ENCODE assay signal across 15 cellular contexts in genomic region chr21:17796037-17796403, GRCh38. TPM values are rescaled to one million over a fixed set of nuclear protein-coding genes. Genes with fewer than 3 reads are reported as not detected.
DNase-seq lines count a peak whose midpoint lies in the region; ATAC-seq and TF ChIP-seq lines count a peak whose summit lies in the region.
"Had no signal": no experiment of that assay in that cellular context is flagged by ENCODE, and none has a peak within 500 bp of the region (broad histone marks: within the 10 kb centered on the region; RNA-seq: fewer than 3 reads in every experiment).

No MANE protein-coding gene starts in this region.

- H3K27ac ChIP-seq in fibroblast of lung (ENCODE audit: insufficient read depth, low read length) (no peak overlapping the region), psoas muscle (no peak overlapping the region)
- H3K27ac ChIP-seq: body of pancreas, WERI-Rb-1 had no signal

- CTCF ChIA-PET in activated naive CD4-positive, alpha-beta T cell treated with anti-CD3 and anti-CD28 coated beads for 36 hours (lab: Charles Lee) = interaction anchor here (0.8 to 3.4 kb wide), 3 partner anchors 12 to 107 kb away, joined by 3 to 30 read pairs (median 3); no protein-coding TSS in a partner anchor

- H3K4me2 ChIP-seq in fibroblast of lung (ENCODE audit: extremely low read depth, insufficient read depth, low read length) = peak overlapping the region; percentile 18

- H3K4me3 Mint-ChIP-seq in activated naive CD4-positive, alpha-beta T cell treated with anti-CD3 and anti-CD28 coated beads for 36 hours = no peak overlapping the region
- H3K4me3 Mint-ChIP-seq in T-helper 2 cell treated with Interferon-gamma antibody and Interleukin-4, amounts not matched to agents 5 μg/mL and 100 μg/mL, for 36 hours = peak overlapping the region; percentile 32
- H3K4me3 Mint-ChIP-seq in stimulated activated naive CD8-positive, alpha-beta T cell treated with anti-CD3 and anti-CD28 coated beads, Interleukin-15, amount 100 ng/mL, for 72 hours = peak overlapping the region; percentile 33 to 57

- no peak overlapping the region for H2AFZ ChIP-seq in fibroblast of lung (ENCODE audit: low read length)

- H3K4me1 ChIP-seq in fibroblast of lung (ENCODE audit: control insufficient read depth, extremely low read depth, insufficient read depth, low read length) (no peaks in the 10 kb centered on the region), psoas muscle (peaks cover 3% of the 10 kb centered on the region)
- H3K4me1 ChIP-seq: body of pancreas, Peyer's patch had no signal

- WGBS in psoas muscle, 3 donors = 85 to 97% (median 86%) methylated on average over 1 of the region's 1 CpG

- peaks cover 34% of the 10 kb centered on the region for H3K36me3 Mint-ChIP-seq in activated naive CD4-positive, alpha-beta T cell treated with anti-CD3 and anti-CD28 coated beads for 36 hours (ENCODE audit: low read depth)
- H3K36me3 Mint-ChIP-seq in T-helper 2 cell treated with Interferon-gamma antibody and Interleukin-4, amounts not matched to agents 5 μg/mL and 100 μg/mL, for 36 hours (ENCODE audit: low read depth) = peaks cover 61% of the 10 kb centered on the region

- H3K4me1 Mint-ChIP-seq in activated naive CD4-positive, alpha-beta T cell treated with anti-CD3 and anti-CD28 coated beads for 36 hours (ENCODE audit: low read depth) = peaks cover 56% of the 10 kb centered on the region
- H3K4me1 Mint-ChIP-seq in T-helper 2 cell treated with Interferon-gamma antibody and Interleukin-4, amounts not matched to agents 5 μg/mL and 100 μg/mL, for 36 hours (ENCODE audit: low read depth) = peaks cover 46% of the 10 kb centered on the region
- H3K4me1 Mint-ChIP-seq in stimulated activated naive CD8-positive, alpha-beta T cell treated with anti-CD3 and anti-CD28 coated beads, Interleukin-15, amount 100 ng/mL, for 72 hours = peaks cover 51% of the 10 kb centered on the region

- no peak overlapping the region for H3K9ac ChIP-seq in fibroblast of lung (ENCODE audit: insufficient read depth, low read length)

- DNase-seq in activated naive CD4-positive, alpha-beta T cell treated with anti-CD3 and anti-CD28 coated beads for 36 hours = no peak
- DNase-seq in activated naive CD4-positive, alpha-beta T cell (lab: John Stamatoyannopoulos, UW) = no peak
- no peak for DNase-seq in T-helper 2 cell treated with Interferon-gamma antibody and Interleukin-4, amounts not matched to agents 5 μg/mL and 100 μg/mL, for 36 hours (ENCODE audit: low spot score)
- DNase-seq in fibroblast of lung (ENCODE audit: low read depth in 2 of 2) (no peak), psoas muscle (no peak), occipital lobe (lab: John Stamatoyannopoulos, UW) (no peak)
- no peak for DNase-seq in stimulated activated naive CD8-positive, alpha-beta T cell treated with anti-CD3 and anti-CD28 coated beads, Interleukin-15, amount 100 ng/mL, for 72 hours
- DNase-seq: body of pancreas; cortex of kidney; head of caudate nucleus; midbrain; Peyer's patch; stimulated activated naive CD4-positive, alpha-beta T cell treated with Interleukin-2 at 50 U/mL for 16 hours; WERI-Rb-1 had no signal

- H3K4me3 ChIP-seq in fibroblast of lung (replicated peaks in 1 of 4; ENCODE audit: control extremely low read depth in 1 of 4, insufficient read depth in 1 of 4, low read depth in 3 of 4, low read length in 4 of 4) = no peak overlapping the region
- no peak overlapping the region for H3K4me3 ChIP-seq in psoas muscle
- H3K4me3 ChIP-seq: body of pancreas, Peyer's patch had no signal

- intact Hi-C loops in activated naive CD4-positive, alpha-beta T cell treated with anti-CD3 and anti-CD28 coated beads for 36 hours (cut with micrococcal nuclease) = no loop called here
- intact Hi-C loops in psoas muscle (cut with DNase I) = no loop called here

- no peaks in the 10 kb centered on the region for H3K27me3 Mint-ChIP-seq in activated naive CD4-positive, alpha-beta T cell treated with anti-CD3 and anti-CD28 coated beads for 36 hours (ENCODE audit: low read depth)
- no peaks in the 10 kb centered on the region for H3K27me3 Mint-ChIP-seq in T-helper 2 cell treated with Interferon-gamma antibody and Interleukin-4, amounts not matched to agents 5 μg/mL and 100 μg/mL, for 36 hours (ENCODE audit: low read depth)
- no peaks in the 10 kb centered on the region for H3K27me3 Mint-ChIP-seq in stimulated activated naive CD8-positive, alpha-beta T cell treated with anti-CD3 and anti-CD28 coated beads, Interleukin-15, amount 100 ng/mL, for 72 hours

- H4K20me1 ChIP-seq in fibroblast of lung (ENCODE audit: control insufficient read depth, extremely low read depth, insufficient read depth, low read length) = no peaks in the 10 kb centered on the region

- H3K79me2 ChIP-seq in fibroblast of lung (ENCODE audit: control insufficient read depth, insufficient read depth, low read length) = no peaks in the 10 kb centered on the region

- H3K9me3 Mint-ChIP-seq in activated naive CD4-positive, alpha-beta T cell treated with anti-CD3 and anti-CD28 coated beads for 36 hours = peaks cover 2% of the 10 kb centered on the region
- H3K9me3 Mint-ChIP-seq in T-helper 2 cell treated with Interferon-gamma antibody and Interleukin-4, amounts not matched to agents 5 μg/mL and 100 μg/mL, for 36 hours = peaks cover 3% of the 10 kb centered on the region
- no peaks in the 10 kb centered on the region for H3K9me3 Mint-ChIP-seq in stimulated activated naive CD8-positive, alpha-beta T cell treated with anti-CD3 and anti-CD28 coated beads, Interleukin-15, amount 100 ng/mL, for 72 hours

- peak overlapping the region; percentile 89 for H3K27ac Mint-ChIP-seq in activated naive CD4-positive, alpha-beta T cell treated with anti-CD3 and anti-CD28 coated beads for 36 hours
- peak overlapping the region; percentile 69 for H3K27ac Mint-ChIP-seq in T-helper 2 cell treated with Interferon-gamma antibody and Interleukin-4, amounts not matched to agents 5 μg/mL and 100 μg/mL, for 36 hours
- H3K27ac Mint-ChIP-seq in stimulated activated naive CD8-positive, alpha-beta T cell treated with anti-CD3 and anti-CD28 coated beads, Interleukin-15, amount 100 ng/mL, for 72 hours = peak overlapping the region in 1 of 2 donors; percentile 90

- TF ChIP-seq CTCF in fibroblast of lung (conservative IDR thresholded peaks at IDR 0.05 in 1 of 2, IDR thresholded peaks at IDR 0.05 in 1 of 2; ENCODE audit: low read depth in 1 of 2, low read length in 2 of 2) = no peak
- no peak for TF ChIP-seq CTCF in psoas muscle (IDR thresholded peaks at IDR 0.05)

- ATAC-seq in stimulated activated naive CD8-positive, alpha-beta T cell treated with anti-CD3 and anti-CD28 coated beads, Interleukin-15, amount 100 ng/mL, for 72 hours = peak; percentile 76
- ATAC-seq in GM21717 (IDR thresholded peaks at IDR 0.05; ENCODE audit: unreplicated experiment) = no peak
- no peak for ATAC-seq in psoas muscle
- ATAC-seq: body of pancreas had no signal

- H3K27me3 ChIP-seq in fibroblast of lung (ENCODE audit: control insufficient read depth, insufficient read depth, low read length) (no peaks in the 10 kb centered on the region), psoas muscle (ENCODE audit: insufficient read depth in 3 of 3, low read length in 2 of 3) (no peaks in the 10 kb centered on the region)
- H3K27me3 ChIP-seq: body of pancreas, Peyer's patch had no signal

- H3K36me3 ChIP-seq in fibroblast of lung (ENCODE audit: control insufficient read depth, insufficient read depth, low read length) = no peaks in the 10 kb centered on the region
- H3K36me3 ChIP-seq in psoas muscle (ENCODE audit: insufficient read depth in 1 of 2, low read depth in 1 of 2) = peaks cover 0 to 26% of the 10 kb centered on the region in 2 donors
- H3K36me3 ChIP-seq: Peyer's patch had no signal

- H3K9me3 ChIP-seq in fibroblast of lung (ENCODE audit: control insufficient read depth, insufficient read depth, low read depth, low read length) = no peaks in the 10 kb centered on the region
- no peaks in the 10 kb centered on the region for H3K9me3 ChIP-seq in psoas muscle
- H3K9me3 ChIP-seq: body of pancreas, Peyer's patch had no signal

RNA-seq across cellular contexts. Expression of gene C21orf91, which starts 23.1 kb away (rescaled TPM):
- 10 to 100 TPM; 25.6 to 25.8 TPM for total RNA-seq in activated naive CD4-positive, alpha-beta T cell treated with anti-CD3 and anti-CD28 coated beads for 36 hours
- 13.6 and 13.9 TPM in 2 replicates for total RNA-seq in fibroblast of lung
- 11.0 and 11.4 TPM in 2 replicates for polyA plus RNA-seq in fibroblast of lung
- polyA plus RNA-seq in fibroblast of lung (2012) = 6.2 and 7.1 TPM in 2 replicates
- polyA minus RNA-seq in fibroblast of lung (ENCODE audit: low replicate concordance) = 1.2 and 2.5 TPM in 2 replicates
- 1 to 10 TPM; 4.6 to 8.8 (median 5.8) TPM for total RNA-seq in psoas muscle
- 1 to 10 TPM; 1.9 to 3.4 (median 2.5) TPM for polyA plus RNA-seq in psoas muscle
- total RNA-seq in occipital lobe = 16.4 TPM
